ENCODE assay signal across 8 cellular contexts in the genomic region with DNA sequence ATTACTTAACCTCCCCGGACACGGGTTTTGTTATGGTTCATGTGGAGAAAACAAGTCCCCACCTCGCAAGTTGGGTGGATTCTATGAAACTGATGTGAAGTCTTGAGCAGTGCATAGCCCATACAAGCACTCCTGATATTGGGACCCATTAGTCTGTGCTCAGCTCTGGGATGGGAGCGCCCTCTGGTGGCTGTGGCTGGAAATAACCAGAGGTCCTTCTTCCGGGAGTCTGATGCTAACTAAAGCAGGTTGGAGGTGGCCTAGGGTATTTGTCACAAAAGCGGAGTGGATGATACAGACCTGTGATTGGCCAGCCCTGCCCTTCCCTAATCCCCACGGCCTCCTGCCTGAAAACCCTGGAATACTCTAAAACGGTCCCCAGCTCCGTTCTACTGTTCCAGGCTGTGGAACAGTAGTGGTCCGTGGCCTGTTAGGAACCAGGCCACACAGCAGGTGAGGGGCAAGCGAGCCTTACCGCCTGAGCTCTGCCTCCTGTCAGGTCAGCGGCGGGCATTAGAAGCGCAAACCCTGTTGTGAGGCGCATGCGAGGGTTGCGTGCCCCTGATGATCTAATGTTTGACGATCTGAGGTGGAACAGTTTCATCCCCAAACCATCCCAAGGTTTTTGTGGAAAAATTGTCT. TPM values are rescaled to one million over a fixed set of nuclear protein-coding genes. Genes with fewer than 3 reads are reported as not detected.
A peak's percentile ranks its signal among the peaks of the same experiment; 100 is the strongest.
DNase-seq lines count a peak whose midpoint lies in the region; ATAC-seq and TF ChIP-seq lines count a peak whose summit lies in the region.

No MANE protein-coding gene starts in this region.

- peaks cover 1% of the 10 kb centered on the region for H3K36me3 ChIP-seq in kidney epithelial cell (ENCODE audit: control insufficient read depth, insufficient read depth, low read length)

- peak; percentile 66 for ATAC-seq in GM18520 (IDR thresholded peaks at IDR 0.05; ENCODE audit: unreplicated experiment)
- peak; percentile 79 for ATAC-seq in HG03097 (IDR thresholded peaks at IDR 0.05; ENCODE audit: low FRiP score, unreplicated experiment)

- no peak overlapping the region for H3K4me3 ChIP-seq in kidney epithelial cell (ENCODE audit: low read depth, low read length)

- DNase-seq in AG08396 (ENCODE audit: low spot score) (peak; percentile 89), NCI-H2227 (lab: John Stamatoyannopoulos, UW; ENCODE audit: unreplicated experiment) (peak; percentile 83), kidney epithelial cell (ENCODE audit: low read depth) (no peak)
- DNase-seq in activated CD4-positive, CD25-positive, alpha-beta regulatory T cell treated with anti-CD3 and anti-CD28 coated beads, Interleukin-2, amount 50 U/mL, for 16 hours (ENCODE audit: low read depth, low spot score) = peak; percentile 89
- DNase-seq in central memory CD4-positive, alpha-beta T cell = peak; percentile 82
- peak; percentile 94 for DNase-seq in stimulated activated CD4-positive, alpha-beta T cell treated with anti-CD3 and anti-CD28 coated beads, Interleukin-4, amount 100 ng/mL, for 1 hour

- no peaks in the 10 kb centered on the region for H3K27me3 ChIP-seq in kidney epithelial cell (ENCODE audit: control insufficient read depth, insufficient read depth, low read length)

- peak; percentile 92 for TF ChIP-seq CTCF in kidney epithelial cell (IDR thresholded peaks at IDR 0.05; ENCODE audit: insufficient read depth, low read length, poor library complexity, severe bottlenecking)

RNA-seq across cellular contexts. Expression of gene SLC48A1, which starts 6.4 kb away (rescaled TPM):
- total RNA-seq in kidney epithelial cell = 18.5 and 26.5 TPM in 2 replicates

RNA-seq across cellular contexts. Expression of gene RAPGEF3, which starts 20.7 kb away (rescaled TPM):
- total RNA-seq in kidney epithelial cell = 8.7 and 14.3 TPM in 2 replicates

RNA-seq across cellular contexts. Expression of gene HDAC7, which starts 40.3 kb away (rescaled TPM):
- 52.1 and 62.2 TPM in 2 replicates for total RNA-seq in kidney epithelial cell

RNA-seq across cellular contexts. Expression of gene ENDOU, which starts 54.1 kb away (rescaled TPM):
- total RNA-seq in kidney epithelial cell = not detected in 2 replicates
